8 cellular contexts compared by ENCODE assay signal in genomic region chr11:35943761-35944502, GRCh38. TPM values are rescaled to one million over a fixed set of nuclear protein-coding genes. Genes with fewer than 3 reads are reported as not detected.
DNase-seq lines count a peak whose midpoint lies in the region; ATAC-seq and TF ChIP-seq lines count a peak whose summit lies in the region.

Gene LDLRAD3 (plus strand): TSS chr11:35944062. CDS start chr11:35944099, 37 bp downstream.

- DNase-seq in C1 segment of cervical spinal cord (lab: John Stamatoyannopoulos, UW) (peak in 13 of 14 donors; percentile 46 to 86 (median 67)), HL-60 (ENCODE audit: low read depth in 1 of 2, low spot score in 1 of 2) (peak; percentile 45 to 63), OCI-M2 (lab: John Stamatoyannopoulos, UW; ENCODE audit: unreplicated experiment) (peak; percentile 20), globus pallidus (ENCODE audit: low spot score) (peak; percentile 74)
- DNase-seq in activated naive CD4-positive, alpha-beta T cell treated with anti-CD3 and anti-CD28 coated beads, Interleukin-2, amount 50 U/mL, for 16 hours: peak; percentile 40

- peaks cover 29% of the 10 kb centered on the region for H3K4me1 ChIP-seq in neuron (ENCODE audit: insufficient read depth, low read length)
- no peaks in the 10 kb centered on the region for H3K4me1 ChIP-seq in thymus (ENCODE audit: control insufficient read depth, insufficient read depth, low read length)

- H3K36me3 ChIP-seq in neuron (ENCODE audit: insufficient read depth, low read length) (no peaks in the 10 kb centered on the region), thymus (ENCODE audit: control insufficient read depth, insufficient read depth) (no peaks in the 10 kb centered on the region)

- under 1% methylated on average over 95 of the region's 95 CpGs for WGBS in thymus

- peak within 1 kb of the TSS; percentile 97 for H2AFZ ChIP-seq in neuron (ENCODE audit: low read depth, low read length)

- peaks cover 4% of the 10 kb centered on the region for H3K9me3 ChIP-seq in neuron (ENCODE audit: low read length)
- H3K9me3 ChIP-seq in thymus (ENCODE audit: control insufficient read depth): no peaks in the 10 kb centered on the region

- ATAC-seq in GM19438 (IDR thresholded peaks at IDR 0.05; ENCODE audit: low read depth, unreplicated experiment): peak; percentile 71

- H3K27me3 ChIP-seq in HL-60 (ENCODE audit: insufficient read depth, poor library complexity, severe bottlenecking) (no peaks in the 10 kb centered on the region), neuron (ENCODE audit: insufficient read depth, low read length) (no peaks in the 10 kb centered on the region), thymus (ENCODE audit: control insufficient read depth, insufficient read depth) (peaks cover 23% of the 10 kb centered on the region)

- H3K27ac ChIP-seq in HL-60 (replicated peaks) (peak within 1 kb of the TSS; percentile 55), thymus (ENCODE audit: low read depth) (peak within 1 kb of the TSS; percentile 15)

- TF ChIP-seq CTCF in HL-60 (IDR thresholded peaks at IDR 0.05; ENCODE audit: insufficient read depth, low read length): no peak

- H3K4me3 ChIP-seq in HL-60 (replicated peaks; ENCODE audit: insufficient read depth, low read length): peak within 1 kb of the TSS; percentile 58
- peak within 1 kb of the TSS; percentile 73 for H3K4me3 ChIP-seq in neuron (ENCODE audit: low read length)
- peak within 1 kb of the TSS; percentile 57 for H3K4me3 ChIP-seq in thymus (ENCODE audit: low read length)

RNA-seq across cellular contexts. Expression of gene LDLRAD3, which starts in this region (rescaled TPM):
- polyA plus RNA-seq in thymus: 6.9 TPM

Comparison
In these comparisons a context has a peak if more than half of its experiments do, and no peak if none do; other contexts are left out.
1. Peak in every context shown above with its lines: DNase-seq, ATAC-seq, H3K4me3 ChIP-seq and H3K27ac ChIP-seq.
2. DNase-seq: peak in every context shown above with its lines; median percentile 74 in globus pallidus; 67 in C1 segment of cervical spinal cord; 54 in HL-60; 40 in activated naive CD4-positive, alpha-beta T cell treated with anti-CD3 and anti-CD28 coated beads, Interleukin-2, amount 50 U/mL, for 16 hours; 20 in OCI-M2.